Comparison of ENCODE assay signal across 21 cellular contexts in genomic region chr7:148335790-148336189, GRCh38.
"Had no signal": no experiment of that assay in that cellular context is flagged by ENCODE, and none has a peak within 500 bp of the region (broad histone marks: within the 10 kb centered on the region; RNA-seq: fewer than 3 reads in every experiment).

No MANE protein-coding gene starts in this region.

- DNase-seq: activated CD8-positive, alpha-beta memory T cell treated with anti-CD3 and anti-CD28 coated beads, Interleukin-2, amount 50 U/mL, for 4 hours; activated naive CD4-positive, alpha-beta T cell; activated naive CD8-positive, alpha-beta T cell treated with anti-CD3 and anti-CD28 coated beads for 36 hours; activated T-cell treated with anti-CD3 and anti-CD28 coated beads, Interleukin-2, amount 50 U/mL, for 24 hours; effector CD8-positive, alpha-beta T cell; heart left ventricle; kidney; lower lobe of right lung; naive thymus-derived CD4-positive, alpha-beta T cell; ovary; spleen; stimulated activated CD4-positive, alpha-beta T cell treated with anti-CD3 and anti-CD28 coated beads, Interleukin-4, amount 100 ng/mL, for 1 hour; stimulated activated naive CD4-positive, alpha-beta T cell; T-helper 1 cell; upper lobe of left lung had no signal

- H3K4me3 Mint-ChIP-seq: activated naive CD8-positive, alpha-beta T cell treated with anti-CD3 and anti-CD28 coated beads for 36 hours; activated T-cell treated with anti-CD3 and anti-CD28 coated beads, Interleukin-2, amount 50 U/mL, for 24 hours; dendritic cell treated with granulocyte-macrophage colony-stimulating factor and Interleukin-4, amounts not matched to agents 40 ng/mL and 50 ng/mL, for 4 days; naive thymus-derived CD4-positive, alpha-beta T cell had no signal

- H3K27me3 ChIP-seq: ovary had no signal

- H3K4me1 ChIP-seq: lower lobe of right lung, prostate gland had no signal

- H3K27ac Mint-ChIP-seq: activated naive CD8-positive, alpha-beta T cell treated with anti-CD3 and anti-CD28 coated beads for 36 hours; activated T-cell treated with anti-CD3 and anti-CD28 coated beads, Interleukin-2, amount 50 U/mL, for 24 hours; activated T-helper 2 cell treated with anti-CD3 and anti-CD28 coated beads, Interferon-gamma antibody, Interleukin-2, Interleukin-4, amounts not matched to agents 10 μg/mL and 5 μg/mL and 100 μg/mL, durations not matched to agents 14 hours and 24 hours and 36 hours; dendritic cell treated with granulocyte-macrophage colony-stimulating factor and Interleukin-4, amounts not matched to agents 40 ng/mL and 50 ng/mL, for 4 days; naive thymus-derived CD4-positive, alpha-beta T cell had no signal

- H3K4me3 ChIP-seq: heart left ventricle, lower lobe of right lung, ovary, prostate gland, spleen, thoracic aorta, upper lobe of left lung had no signal

- H3K36me3 Mint-ChIP-seq: activated naive CD8-positive, alpha-beta T cell treated with anti-CD3 and anti-CD28 coated beads for 36 hours had no signal

- H3K9me3 ChIP-seq: heart left ventricle, lower lobe of right lung, neutrophil, ovary, prostate gland, spleen, thoracic aorta, upper lobe of left lung had no signal

- H3K27ac ChIP-seq: heart left ventricle, lower lobe of right lung, neutrophil, ovary, prostate gland, spleen, thoracic aorta, upper lobe of left lung had no signal

- ATAC-seq: left lobe of liver; lower lobe of right lung; naive thymus-derived CD4-positive, alpha-beta T cell had no signal

- H3K36me3 ChIP-seq: heart left ventricle, lower lobe of right lung, neutrophil, ovary, prostate gland, spleen, thoracic aorta, upper lobe of left lung had no signal
